ENCODE assay signal across 9 cellular contexts in the genomic region with DNA sequence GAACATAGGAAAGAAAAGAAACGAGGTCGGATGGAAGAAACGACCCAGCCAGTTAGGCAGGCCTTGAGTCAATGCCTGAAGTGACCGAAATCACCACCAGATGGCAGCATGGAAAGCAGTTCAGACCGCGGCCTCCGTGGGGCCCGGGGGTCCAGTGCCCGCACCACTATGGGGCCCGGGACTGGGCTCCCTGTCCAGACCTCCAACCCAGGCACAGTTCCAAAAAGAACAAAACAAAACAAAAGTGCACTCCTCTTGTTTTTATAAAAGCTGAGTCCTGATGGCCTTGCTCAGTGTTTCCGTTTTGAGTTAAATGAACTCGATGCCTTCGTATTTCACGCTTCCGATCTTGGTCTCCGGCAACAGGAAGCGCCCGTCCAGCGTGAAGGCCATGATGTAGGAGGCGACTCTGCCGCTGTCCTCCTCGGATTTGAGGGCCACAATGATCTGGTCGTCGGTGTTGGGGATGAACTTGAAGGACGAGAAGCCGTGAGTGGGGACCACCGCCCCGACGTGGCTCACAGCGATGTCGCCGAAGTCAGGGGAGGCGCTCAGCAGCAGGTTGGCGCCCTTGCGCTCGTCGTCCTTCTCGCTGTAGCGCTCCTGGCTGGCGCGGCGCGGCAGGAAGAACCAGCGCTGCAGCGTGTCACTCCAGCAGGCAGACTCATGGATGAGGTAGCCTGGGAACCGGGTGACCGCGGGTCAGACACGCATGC. TPM values are rescaled to one million over a fixed set of nuclear protein-coding genes. Genes with fewer than 3 reads are reported as not detected.
DNase-seq lines count a peak whose midpoint lies in the region; ATAC-seq, FAIRE-seq and TF ChIP-seq lines count a peak whose summit lies in the region.
"Had no signal": no experiment of that assay in that cellular context is flagged by ENCODE, and none has a peak within 500 bp of the region (broad histone marks: within the 10 kb centered on the region; RNA-seq: fewer than 3 reads in every experiment).

No MANE protein-coding gene starts in this region.

- H3K9me3 ChIP-seq in T-helper 17 cell (ENCODE audit: control insufficient read depth, low read length, poor library complexity, severe bottlenecking) (no peaks in the 10 kb centered on the region), keratinocyte (ENCODE audit: control insufficient read depth, low read depth, low read length) (no peaks in the 10 kb centered on the region)

- peaks cover 46 to 57% of the 10 kb centered on the region in 2 experiments for H3K36me3 ChIP-seq in keratinocyte (ENCODE audit: control insufficient read depth in 2 of 2, extremely low read depth in 1 of 2, insufficient read depth in 2 of 2, low read length in 2 of 2)

- H2AFZ ChIP-seq in keratinocyte (ENCODE audit: control insufficient read depth, low read length): no peak overlapping the region

- no peak for TF ChIP-seq POLR2A in GM18505 (IDR thresholded peaks at IDR 0.05; ENCODE audit: borderline replicate concordance, extremely low read depth, insufficient read depth, insufficient read length)

- ATAC-seq in T-helper 17 cell (peak; percentile 74), HG03439 (IDR thresholded peaks at IDR 0.05; ENCODE audit: unreplicated experiment) (no peak), GM18505 (IDR thresholded peaks at IDR 0.05; ENCODE audit: unreplicated experiment) (no peak)

- H4K20me1 ChIP-seq in keratinocyte (ENCODE audit: control insufficient read depth, extremely low read depth, insufficient read depth, low read length): peaks cover 12% of the 10 kb centered on the region

- CTCF ChIA-PET in AG04449 (lab: Yijun Ruan, JAX): interaction anchor here (0.6 to 4.0 kb wide), 13 partner anchors 10 to 395 kb away, joined by 3 to 28 read pairs (median 4); a partner anchor contains a TSS

- no peak overlapping the region for H3K4me2 ChIP-seq in keratinocyte (ENCODE audit: control insufficient read depth, extremely low read depth, insufficient read depth, low read depth, low read length)

- peaks cover 5% of the 10 kb centered on the region for H3K9me1 ChIP-seq in keratinocyte (ENCODE audit: control insufficient read depth, extremely low read depth, insufficient read depth, low read length)

- TF ChIP-seq CTCF in AG04449 (IDR thresholded peaks at IDR 0.05; ENCODE audit: insufficient read depth, low read length, missing control alignments): peak; percentile 77
- peak; percentile 81 to 84 (median 83) for TF ChIP-seq CTCF in keratinocyte (optimal IDR thresholded peaks at IDR 0.05 in 1 of 3, IDR thresholded peaks at IDR 0.05 in 1 of 3, conservative IDR thresholded peaks at IDR 0.05 in 1 of 3; ENCODE audit: extremely low read depth in 1 of 3, insufficient read depth in 2 of 3, low read length in 3 of 3)

- peak overlapping the region; percentile 65 for H3K27ac Mint-ChIP-seq in T-helper 17 cell

- POLR2A ChIA-PET in AG04449 (lab: Yijun Ruan, JAX): no interaction called here

- H3K4me1 ChIP-seq in keratinocyte (ENCODE audit: control insufficient read depth, extremely low read depth, insufficient read depth, low read length): peaks cover 12% of the 10 kb centered on the region

- peak; percentile 56 for FAIRE-seq in keratinocyte (lab: Jason Lieb, UNC)

- no peak overlapping the region for H3K27ac ChIP-seq in keratinocyte (ENCODE audit: control insufficient read depth, insufficient read depth, low read length)
- H3K27ac ChIP-seq: epithelial cell of prostate had no signal

- H3K4me3 ChIP-seq in AG04449 (ENCODE audit: low read depth, low read length): no peak overlapping the region
- H3K4me3 ChIP-seq in keratinocyte (ENCODE audit: control insufficient read depth in 2 of 3, extremely low read depth in 1 of 3, insufficient read depth in 2 of 3, low read depth in 1 of 3, low read length in 3 of 3): no peak overlapping the region

- H3K27me3 Mint-ChIP-seq in T-helper 17 cell: no peaks in the 10 kb centered on the region

- no peaks in the 10 kb centered on the region for H3K27me3 ChIP-seq in keratinocyte (ENCODE audit: control insufficient read depth, extremely low read depth, insufficient read depth, low read length)

- dilution Hi-C loops in keratinocyte (cut with MboI; ENCODE audit: extremely low pct_ligation_motif_present, low sequenced_read_pairs): no loop called here

- peaks cover 48% of the 10 kb centered on the region for H3K79me2 ChIP-seq in keratinocyte (ENCODE audit: control insufficient read depth, insufficient read depth, low read length)

- no peak overlapping the region for H3K9ac ChIP-seq in keratinocyte (ENCODE audit: control insufficient read depth, extremely low read depth, insufficient read depth, low read length)

- H3K4me1 Mint-ChIP-seq in T-helper 17 cell: peaks cover 6% of the 10 kb centered on the region

- H3K4me3 Mint-ChIP-seq in T-helper 17 cell: no peak overlapping the region

- no peak for DNase-seq in AG04449 (ENCODE audit: low read depth, low spot score)
- DNase-seq in GM19240 (ENCODE audit: insufficient read length, low spot score): peak; percentile 46
- peak; percentile 16 to 52 (median 29) for DNase-seq in T-helper 17 cell
- peak; percentile 16 for DNase-seq in brain pericyte (ENCODE audit: low read depth, low spot score)
- DNase-seq in keratinocyte (ENCODE audit: low read depth, low spot score): no peak
- DNase-seq in stimulated activated CD4-positive, alpha-beta T cell treated with anti-CD3 and anti-CD28 coated beads, Interleukin-4, amount 100 ng/mL, for 24 hours: peak; percentile 60

- peaks cover 3% of the 10 kb centered on the region for H3K36me3 Mint-ChIP-seq in T-helper 17 cell (ENCODE audit: low read depth)

RNA-seq across cellular contexts. Expression of a gene that starts 13.7 kb away (rescaled TPM):
- 10 to 100 TPM; 31.7 to 45.2 TPM for total RNA-seq in T-helper 17 cell
- polyA plus RNA-seq in keratinocyte: 53.0 to 137 TPM (median 97.1 TPM) in 3 replicates
- polyA plus RNA-seq in keratinocyte (2011; ENCODE audit: low read depth): 16.5 TPM
- 63.1 and 93.6 TPM in 2 replicates for polyA plus RNA-seq in keratinocyte (2011; cell fraction: cytosol; rRNA removed)
- 277 and 483 TPM in 2 replicates for polyA plus RNA-seq in keratinocyte (2011; cell fraction: nucleus; rRNA removed)
- 33.5 and 219 TPM in 2 replicates for polyA plus RNA-seq in keratinocyte (2012; ENCODE audit: low replicate concordance)
- polyA minus RNA-seq in keratinocyte: 91.3 to 288 TPM (median 137 TPM) in 3 replicates
- 237 TPM for polyA minus RNA-seq in keratinocyte (2011; cell fraction: cytosol; rRNA and poly(A)+ RNA removed)
- 457 and 590 TPM in 2 replicates for polyA minus RNA-seq in keratinocyte (2011; cell fraction: nucleus; rRNA and poly(A)+ RNA removed)

RNA-seq across cellular contexts. Expression of a gene that starts 16.2 kb away (rescaled TPM):
- 10 to 100 TPM; 47.8 to 50.2 TPM for total RNA-seq in T-helper 17 cell
- polyA plus RNA-seq in keratinocyte: 53.2 to 78.1 TPM (median 54.6 TPM) in 3 replicates
- 14.4 TPM for polyA plus RNA-seq in keratinocyte (2011; ENCODE audit: low read depth)
- 46.5 and 62.9 TPM in 2 replicates for polyA plus RNA-seq in keratinocyte (2011; cell fraction: cytosol; rRNA removed)
- 101 and 111 TPM in 2 replicates for polyA plus RNA-seq in keratinocyte (2011; cell fraction: nucleus; rRNA removed)
- polyA plus RNA-seq in keratinocyte (2012; ENCODE audit: low replicate concordance): 37.7 and 65.6 TPM in 2 replicates
- 62.2 to 79.7 TPM (median 66.9 TPM) in 3 replicates for polyA minus RNA-seq in keratinocyte
- polyA minus RNA-seq in keratinocyte (2011; cell fraction: cytosol; rRNA and poly(A)+ RNA removed): 106 TPM
- 120 and 137 TPM in 2 replicates for polyA minus RNA-seq in keratinocyte (2011; cell fraction: nucleus; rRNA and poly(A)+ RNA removed)

RNA-seq across cellular contexts. Expression of a gene that starts 30.6 kb away (rescaled TPM):
- total RNA-seq in T-helper 17 cell: under 1 TPM in 1 of 2 donors, not detected in 1; 0.13 TPM
- 6.6 to 17.2 TPM (median 14.3 TPM) in 3 replicates for polyA plus RNA-seq in keratinocyte
- polyA plus RNA-seq in keratinocyte (2011; ENCODE audit: low read depth): 0.25 TPM
- 9.6 and 17.3 TPM in 2 replicates for polyA plus RNA-seq in keratinocyte (2011; cell fraction: cytosol; rRNA removed)
- polyA plus RNA-seq in keratinocyte (2011; cell fraction: nucleus; rRNA removed): 22.3 and 34.7 TPM in 2 replicates
- polyA plus RNA-seq in keratinocyte (2012; ENCODE audit: low replicate concordance): 1.2 and 18.7 TPM in 2 replicates
- 7.8 to 26.3 TPM (median 17.1 TPM) in 3 replicates for polyA minus RNA-seq in keratinocyte
- polyA minus RNA-seq in keratinocyte (2011; cell fraction: cytosol; rRNA and poly(A)+ RNA removed): 31.3 TPM
- 28.9 and 39.9 TPM in 2 replicates for polyA minus RNA-seq in keratinocyte (2011; cell fraction: nucleus; rRNA and poly(A)+ RNA removed)

Comparison
In these comparisons a context has a peak if more than half of its experiments do, and no peak if none do; other contexts are left out.
1. DNase-seq: peak in GM19240 (single experiment), T-helper 17 cell (3 of 3), brain pericyte (single experiment) and stimulated activated CD4-positive, alpha-beta T cell treated with anti-CD3 and anti-CD28 coated beads, Interleukin-4, amount 100 ng/mL, for 24 hours (single experiment); none in AG04449 (single experiment) and keratinocyte (single experiment).